In the genomic region with DNA sequence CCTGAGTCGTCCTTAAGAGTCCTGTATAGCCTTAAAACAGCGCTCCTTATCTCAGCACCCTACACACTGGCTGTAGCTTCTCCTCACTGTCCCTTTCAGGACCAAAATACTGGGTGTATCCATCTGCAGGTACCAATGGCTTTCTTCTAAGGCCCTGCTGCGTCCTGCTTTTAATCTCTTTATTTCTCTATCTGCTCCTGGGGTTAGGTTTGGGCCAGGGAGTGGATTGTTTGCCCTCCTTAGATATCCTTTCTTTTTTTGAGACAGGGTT, we compare ENCODE assay signal across 18 cellular contexts. TPM values are rescaled to one million over a fixed set of nuclear protein-coding genes. Genes with fewer than 3 reads are reported as not detected.
DNase-seq lines count a peak whose midpoint lies in the region; ATAC-seq and TF ChIP-seq lines count a peak whose summit lies in the region.
"Had no signal": no experiment of that assay in that cellular context is flagged by ENCODE, and none has a peak within 500 bp of the region (broad histone marks: within the 10 kb centered on the region; RNA-seq: fewer than 3 reads in every experiment).

No MANE protein-coding gene starts in this region.

- intact Hi-C loops in heart right ventricle (cut with DNase I): no loop called here

- DNase-seq in right atrium auricular region (ENCODE audit: low spot score): no peak
- no peak for DNase-seq in heart right ventricle
- no peak for DNase-seq in naive thymus-derived CD8-positive, alpha-beta T cell
- no peak for DNase-seq in NCI-H1694 treated with DMSO at 0.1 percent for 48 hours (lab: John Stamatoyannopoulos, UW)
- no peak for DNase-seq in stimulated activated CD4-positive, alpha-beta T cell treated with anti-CD3 and anti-CD28 coated beads, Interleukin-2, amount 100 ng/mL, for 24 hours
- DNase-seq in CD1c-positive myeloid dendritic cell (ENCODE audit: extremely low spot score): no peak
- no peak for DNase-seq in HPDE6-E6E7 (ENCODE audit: extremely low spot score)
- DNase-seq: activated CD4-positive, alpha-beta T cell treated with anti-CD3 and anti-CD28 coated beads, Interleukin-2, amount 50 U/mL, for 4 hours; immature natural killer cell; NCI-H187; NCI-H345; stimulated activated CD4-positive, alpha-beta T cell treated with anti-CD3 and anti-CD28 coated beads, Interleukin-12 subunit alpha, Interleukin-12 subunit beta, amount 100 ng/mL, for 4 hours; SW 1271; transverse colon had no signal

- no peak for ATAC-seq in heart right ventricle
- ATAC-seq in naive thymus-derived CD8-positive, alpha-beta T cell: no peak
- ATAC-seq: esophagus mucosa had no signal

- WGBS in heart right ventricle, 2 donors: 84 to 94% methylated on average over 3 of the region's 3 CpGs

- no peaks in the 10 kb centered on the region for H3K36me3 ChIP-seq in right atrium auricular region
- H3K36me3 ChIP-seq in heart right ventricle: no peaks in the 10 kb centered on the region
- H3K36me3 ChIP-seq: transverse colon had no signal

- POLR2A ChIA-PET in naive thymus-derived CD8-positive, alpha-beta T cell (lab: Charles Lee): interaction anchor here (8.2 kb wide), 1 partner anchor 11 kb away, joined by 106 read pairs; a partner anchor contains a TSS

- H3K9me3 Mint-ChIP-seq in naive thymus-derived CD8-positive, alpha-beta T cell: no peaks in the 10 kb centered on the region
- H3K9me3 Mint-ChIP-seq: activated T-helper 1 cell treated with anti-CD3 and anti-CD28 coated beads, Interleukin-12 subunit alpha, Interleukin-12 subunit beta, Interleukin-2, Interleukin-4 antibody, amounts not matched to agents 30 ng/mL and 10 ng/mL and 1 ng/mL, durations not matched to agents 14 hours and 24 hours and 36 hours; immature natural killer cell had no signal

- peaks cover 0 to 25% (median 0%) of the 10 kb centered on the region in 3 donors for H3K36me3 Mint-ChIP-seq in naive thymus-derived CD8-positive, alpha-beta T cell
- H3K36me3 Mint-ChIP-seq: immature natural killer cell had no signal

- peak overlapping the region in 1 of 10 donors; percentile 41 for H3K4me3 Mint-ChIP-seq in naive thymus-derived CD8-positive, alpha-beta T cell
- H3K4me3 Mint-ChIP-seq: activated T-helper 1 cell treated with anti-CD3 and anti-CD28 coated beads, Interleukin-12 subunit alpha, Interleukin-12 subunit beta, Interleukin-2, Interleukin-4 antibody, amounts not matched to agents 30 ng/mL and 10 ng/mL and 1 ng/mL, durations not matched to agents 14 hours and 24 hours and 36 hours; immature natural killer cell had no signal

- H3K4me1 ChIP-seq in right atrium auricular region: peaks cover 0 to 74% of the 10 kb centered on the region in 2 donors
- H3K4me1 ChIP-seq in heart right ventricle: peaks cover 34 to 73% (median 59%) of the 10 kb centered on the region in 9 donors

- H3K27ac ChIP-seq in right atrium auricular region: peak overlapping the region; percentile 94 to 96
- peak overlapping the region in 4 of 10 donors; percentile 6 to 97 (median 91) for H3K27ac ChIP-seq in heart right ventricle
- H3K27ac ChIP-seq in VCaP: peak overlapping the region; percentile 95

- peaks cover 29 to 83% (median 72%) of the 10 kb centered on the region in 4 donors for H3K4me1 Mint-ChIP-seq in naive thymus-derived CD8-positive, alpha-beta T cell

- H3K9me3 ChIP-seq in right atrium auricular region: no peaks in the 10 kb centered on the region
- H3K9me3 ChIP-seq in heart right ventricle: no peaks in the 10 kb centered on the region
- H3K9me3 ChIP-seq: transverse colon had no signal

- H3K4me3 ChIP-seq in right atrium auricular region (no peak overlapping the region), heart right ventricle (no peak overlapping the region)
- H3K4me3 ChIP-seq: lung, transverse colon had no signal

- TF ChIP-seq CTCF in right atrium auricular region (IDR thresholded peaks at IDR 0.05): no peak
- TF ChIP-seq CTCF in heart right ventricle (IDR thresholded peaks at IDR 0.05): no peak
- no peak for TF ChIP-seq CTCF in VCaP (conservative IDR thresholded peaks at IDR 0.05)

- peak overlapping the region; percentile 48 to 99 (median 86) for H3K27ac Mint-ChIP-seq in naive thymus-derived CD8-positive, alpha-beta T cell
- H3K27ac Mint-ChIP-seq: activated T-helper 1 cell treated with anti-CD3 and anti-CD28 coated beads, Interleukin-12 subunit alpha, Interleukin-12 subunit beta, Interleukin-2, Interleukin-4 antibody, amounts not matched to agents 30 ng/mL and 10 ng/mL and 1 ng/mL, durations not matched to agents 14 hours and 24 hours and 36 hours; immature natural killer cell had no signal

- no peaks in the 10 kb centered on the region for H3K27me3 Mint-ChIP-seq in naive thymus-derived CD8-positive, alpha-beta T cell

- H3K27me3 ChIP-seq in right atrium auricular region (no peaks in the 10 kb centered on the region), heart right ventricle (no peaks in the 10 kb centered on the region)
- H3K27me3 ChIP-seq: transverse colon had no signal

RNA-seq across cellular contexts. Expression of a gene that starts 12.1 kb away (rescaled TPM):
- total RNA-seq in right atrium auricular region: 10 to 100 TPM; 11.8 to 21.8 TPM
- total RNA-seq in heart right ventricle: 10 to 100 TPM in 5 of 10 donors, 1 to 10 TPM in 5; 6.1 to 16.2 (median 10.0) TPM
- 1 to 10 TPM; 2.9 to 6.2 TPM for polyA plus RNA-seq in heart right ventricle
- 10 to 100 TPM; 44.4 to 49.9 TPM for total RNA-seq in naive thymus-derived CD8-positive, alpha-beta T cell
- polyA plus RNA-seq in naive thymus-derived CD8-positive, alpha-beta T cell: 10 to 100 TPM; 20.1 to 44.1 (median 28.4) TPM
